In genomic region chr7:99997545-99998137, GRCh38 we compare ENCODE assay signal across 9 cellular contexts. TPM values are rescaled to one million over a fixed set of nuclear protein-coding genes. Genes with fewer than 3 reads are reported as not detected.
DNase-seq lines count a peak whose midpoint lies in the region; ATAC-seq and TF ChIP-seq lines count a peak whose summit lies in the region.
"Had no signal": no experiment of that assay in that cellular context is flagged by ENCODE, and none has a peak within 500 bp of the region (broad histone marks: within the 10 kb centered on the region; RNA-seq: fewer than 3 reads in every experiment).

No MANE protein-coding gene starts in this region.

- H3K27me3 ChIP-seq in ovary (no peaks in the 10 kb centered on the region), thyroid gland (no peaks in the 10 kb centered on the region)

- no peak for ATAC-seq in HG03342 (IDR thresholded peaks at IDR 0.05; ENCODE audit: unreplicated experiment)

- peak overlapping the region in 1 of 2 donors; percentile 1 for H3K27ac ChIP-seq in ovary
- H3K27ac ChIP-seq in thyroid gland: peak overlapping the region; percentile 7 to 74 (median 48)

- H3K4me3 ChIP-seq in fibroblast of mammary gland (ENCODE audit: control insufficient read depth, low read depth, low read length): peak overlapping the region; percentile 42
- H3K4me3 ChIP-seq in ovary: peak overlapping the region; percentile 55
- H3K4me3 ChIP-seq in thyroid gland (replicated peaks in 1 of 3): peak overlapping the region in 1 of 3 donors; percentile 38

- H3K9me3 ChIP-seq in ovary (no peaks in the 10 kb centered on the region), thyroid gland (no peaks in the 10 kb centered on the region)

- no peaks in the 10 kb centered on the region for H3K36me3 ChIP-seq in ovary
- H3K36me3 ChIP-seq in thyroid gland: no peaks in the 10 kb centered on the region

- H3K4me1 ChIP-seq in ovary (ENCODE audit: insufficient read depth) (peaks cover 3% of the 10 kb centered on the region), thyroid gland (peaks cover 12 to 15% of the 10 kb centered on the region in 2 donors)

- TF ChIP-seq CTCF in fibroblast of mammary gland (conservative IDR thresholded peaks at IDR 0.05; ENCODE audit: control insufficient read depth, insufficient read depth, low read depth, low read length): no peak
- peak in 1 of 3 donors; percentile 19 for TF ChIP-seq CTCF in ovary (IDR thresholded peaks at IDR 0.05)
- peak in 3 of 6 experiments; percentile 11 to 46 (median 26) for TF ChIP-seq CTCF in thyroid gland (IDR thresholded peaks at IDR 0.05)

- intact Hi-C loops in ovary (cut with DNase I) (loop anchor here in 2 of 4 donors (5.0 kb wide), 1 partner anchor 85 kb away; the partner anchor contains the start of gene ZNF3 (in 2 of the 2)), thyroid gland (cut with DNase I) (no loop called here)

- peak; percentile 60 for TF ChIP-seq POLR2A in GM10847 (IDR thresholded peaks at IDR 0.05; ENCODE audit: extremely low read depth, insufficient read length)
- TF ChIP-seq POLR2A in ovary (IDR thresholded peaks at IDR 0.05): no peak
- TF ChIP-seq POLR2A in thyroid gland (IDR thresholded peaks at IDR 0.05): peak; percentile 1 to 26

- 3 to 5% (median 5%) methylated on average over 35 of the region's 35 CpGs for WGBS in ovary, 3 donors
- WGBS in thyroid gland, 2 donors: 6 to 8% methylated on average over 11 to 27 of the region's 35 CpGs

- DNase-seq in NCI-H146 (lab: John Stamatoyannopoulos, UW) (peak; percentile 87), fibroblast of mammary gland (ENCODE audit: low read depth) (peak; percentile 22), ovary (peak; percentile 38 to 67 (median 41)), thyroid gland (peak; percentile 32 to 40), occipital lobe (lab: John Stamatoyannopoulos, UW) (no peak)
- peak; percentile 77 to 81 for DNase-seq in activated T-cell treated with anti-CD3 and anti-CD28 coated beads, Interleukin-2, amount 50 U/mL, for 48 hours

- TF ChIP-seq EP300 in ovary (IDR thresholded peaks at IDR 0.05): no peak

RNA-seq across cellular contexts. Expression of gene ZKSCAN1, which starts 17.8 kb away (rescaled TPM):
- 10 to 100 TPM; 28.8 to 90.7 (median 73.9) TPM for total RNA-seq in ovary
- polyA plus RNA-seq in ovary: 10 to 100 TPM; 14.2 to 29.4 TPM
- 10 to 100 TPM; 34.0 to 41.4 (median 35.3) TPM for total RNA-seq in thyroid gland
- 83.3 TPM for total RNA-seq in occipital lobe

RNA-seq across cellular contexts. Expression of gene AZGP1, which starts 21.8 kb away (rescaled TPM):
- total RNA-seq in ovary: 10 to 100 TPM in 1 of 7 donors, 1 to 10 TPM in 3, under 1 TPM in 3; 0.34 to 21.3 (median 2.3) TPM
- polyA plus RNA-seq in ovary: 1 to 10 TPM; 1.3 to 5.4 TPM
- total RNA-seq in thyroid gland: 1 to 10 TPM in 3 of 4 donors, not detected in 1; 1.6 to 3.5 (median 3.1) TPM
- total RNA-seq in occipital lobe: not detected
- total RNA-seq: activated CD8-positive, alpha-beta memory T cell treated with anti-CD3 and anti-CD28 coated beads for 36 hours had no signal

RNA-seq across cellular contexts. Expression of gene ZSCAN21, which starts 51.9 kb away (rescaled TPM):
- total RNA-seq in ovary (10 to 100 TPM in 6 of 7 donors, 1 to 10 TPM in 1; 9.2 to 16.2 (median 13.5) TPM), thyroid gland (10 to 100 TPM; 14.0 to 23.8 (median 19.2) TPM), occipital lobe (14.7 TPM)
- polyA plus RNA-seq in ovary: 10 to 100 TPM in 1 of 2 donors, 1 to 10 TPM in 1; 9.2 to 11.8 TPM
